Comparison of ENCODE assay signal across 13 cellular contexts in genomic region chr1:151841141-151841540, GRCh38. TPM values are rescaled to one million over a fixed set of nuclear protein-coding genes. Genes with fewer than 3 reads are reported as not detected.
DNase-seq lines count a peak whose midpoint lies in the region; ATAC-seq and TF ChIP-seq lines count a peak whose summit lies in the region.
"Had no signal": no experiment of that assay in that cellular context is flagged by ENCODE, and none has a peak within 500 bp of the region (broad histone marks: within the 10 kb centered on the region; RNA-seq: fewer than 3 reads in every experiment).

No MANE protein-coding gene starts in this region.

- 53 to 60% methylated on average over 2 of the region's 2 CpGs for WGBS in GM23248 (ENCODE audit: low coverage in 1 of 2, low lambda C conversion rate in 2 of 2, missing lambda C conversion rate in 2 of 2), 2 experiments
- WGBS in transverse colon (ENCODE audit: low coverage in 1 of 2), 2 donors = 80 to 100% methylated on average over 1 to 2 of the region's 2 CpGs

- peak; percentile 61 for DNase-seq in GM23248
- peak; percentile 56 for DNase-seq in SW480 (ENCODE audit: low spot score)
- DNase-seq in endothelial cell (ENCODE audit: low spot score) = no peak
- DNase-seq in retinal pigment epithelial cell (ENCODE audit: low read depth) = peak; percentile 95
- no peak for DNase-seq in HT-29 (ENCODE audit: low spot score)
- no peak for DNase-seq in transverse colon
- DNase-seq in activated CD8-positive, alpha-beta T cell treated with anti-CD3 and anti-CD28 coated beads for 36 hours = no peak
- DNase-seq: activated naive CD4-positive, alpha-beta T cell; effector CD4-positive, alpha-beta T cell; Karpas-422; NCI-H226 had no signal

- H3K79me2 ChIP-seq in GM23248 (ENCODE audit: insufficient read depth) = no peaks in the 10 kb centered on the region

- H3K4me3 Mint-ChIP-seq in endothelial cell (ENCODE audit: unreplicated experiment) = peak overlapping the region; percentile 71
- H3K4me3 Mint-ChIP-seq in activated CD8-positive, alpha-beta T cell treated with anti-CD3 and anti-CD28 coated beads for 36 hours = no peak overlapping the region

- H3K9me3 ChIP-seq in GM23248 (ENCODE audit: low read depth) (no peaks in the 10 kb centered on the region), transverse colon (no peaks in the 10 kb centered on the region)

- TF ChIP-seq EP300 in transverse colon (IDR thresholded peaks at IDR 0.05; ENCODE audit: low read depth) = no peak

- H3K9me2 ChIP-seq in GM23248 (ENCODE audit: insufficient read depth) = no peaks in the 10 kb centered on the region

- in situ Hi-C loops in GM23248 (cut with MboI) = no loop called here
- in situ Hi-C loops in transverse colon (cut with MboI; ENCODE audit: low pct_ligation_motif_present in 1 of 4, low pct_unique_long_range_greater_than_20kb in 1 of 4, low sequenced_read_pairs in 3 of 4) = no loop called here

- H3K4me3 ChIP-seq in GM23248 (no peak overlapping the region), retinal pigment epithelial cell (ENCODE audit: low read length) (no peak overlapping the region), transverse colon (no peak overlapping the region)

- no peaks in the 10 kb centered on the region for H3K9me3 Mint-ChIP-seq in endothelial cell (ENCODE audit: unreplicated experiment)
- no peaks in the 10 kb centered on the region for H3K9me3 Mint-ChIP-seq in activated CD8-positive, alpha-beta T cell treated with anti-CD3 and anti-CD28 coated beads for 36 hours

- intact Hi-C loops in transverse colon (cut with DNase I; ENCODE audit: low total_unique reads) = no loop called here
- intact Hi-C loops in activated CD8-positive, alpha-beta T cell treated with anti-CD3 and anti-CD28 coated beads for 36 hours (cut with micrococcal nuclease) = no loop called here

- H3K27me3 ChIP-seq in GM23248 (replicated peaks; ENCODE audit: insufficient read depth) (peaks cover 21% of the 10 kb centered on the region), transverse colon (peaks cover 47% of the 10 kb centered on the region)

- POLR2A ChIA-PET in activated CD8-positive, alpha-beta T cell treated with anti-CD3 and anti-CD28 coated beads for 36 hours (lab: Charles Lee) = interaction anchor here (0.6 to 2.9 kb wide), 5 partner anchors 11 to 118 kb away, joined by 3 to 9 read pairs (median 3); partner anchors contain the start of gene MRPL9

- H3K4me1 Mint-ChIP-seq in endothelial cell (ENCODE audit: unreplicated experiment) = peaks cover 53% of the 10 kb centered on the region
- H3K4me1 Mint-ChIP-seq in activated CD8-positive, alpha-beta T cell treated with anti-CD3 and anti-CD28 coated beads for 36 hours (ENCODE audit: low read depth) = peaks cover 32% of the 10 kb centered on the region

- TF ChIP-seq CTCF in endothelial cell (IDR thresholded peaks at IDR 0.05; ENCODE audit: unreplicated experiment) (no peak), retinal pigment epithelial cell (conservative IDR thresholded peaks at IDR 0.05; ENCODE audit: low read depth, low read length) (no peak), transverse colon (IDR thresholded peaks at IDR 0.05) (no peak)
- TF ChIP-seq CTCF in activated CD8-positive, alpha-beta T cell treated with anti-CD3 and anti-CD28 coated beads for 36 hours (IDR thresholded peaks at IDR 0.05) = no peak

- H3K36me3 ChIP-seq in GM23248 (ENCODE audit: low read depth) (no peaks in the 10 kb centered on the region), transverse colon (no peaks in the 10 kb centered on the region)

- H2AFZ ChIP-seq in GM23248 = no peak overlapping the region

- no peaks in the 10 kb centered on the region for H4K20me1 ChIP-seq in GM23248 (ENCODE audit: insufficient read depth)

- H3K27me3 Mint-ChIP-seq in endothelial cell (ENCODE audit: unreplicated experiment) = peaks cover 17% of the 10 kb centered on the region
- H3K27me3 Mint-ChIP-seq in activated CD8-positive, alpha-beta T cell treated with anti-CD3 and anti-CD28 coated beads for 36 hours = no peaks in the 10 kb centered on the region

- ATAC-seq in esophagus mucosa = no peak
- ATAC-seq in activated CD8-positive, alpha-beta T cell treated with anti-CD3 and anti-CD28 coated beads for 36 hours = no peak
- ATAC-seq: Right ventricle myocardium inferior had no signal

- H3K27ac ChIP-seq in GM23248 (no peak overlapping the region), transverse colon (peak overlapping the region in 2 of 4 donors; percentile 88 to 90)

- H3K36me3 Mint-ChIP-seq in endothelial cell (ENCODE audit: low read depth, unreplicated experiment) = peaks cover 20% of the 10 kb centered on the region
- H3K36me3 Mint-ChIP-seq in activated CD8-positive, alpha-beta T cell treated with anti-CD3 and anti-CD28 coated beads for 36 hours (ENCODE audit: low read depth) = peaks cover 21% of the 10 kb centered on the region

- H3K9ac ChIP-seq in GM23248 = no peak overlapping the region

- peak overlapping the region; percentile 15 for H3K27ac Mint-ChIP-seq in endothelial cell (ENCODE audit: unreplicated experiment)
- H3K27ac Mint-ChIP-seq in activated CD8-positive, alpha-beta T cell treated with anti-CD3 and anti-CD28 coated beads for 36 hours = no peak overlapping the region

- no peak overlapping the region for H3K4me2 ChIP-seq in GM23248 (ENCODE audit: unreplicated experiment)

- CTCF ChIA-PET in activated CD8-positive, alpha-beta T cell treated with anti-CD3 and anti-CD28 coated beads for 36 hours (lab: Charles Lee) = interaction anchor here (1.0 kb wide), 1 partner anchor 7 kb away, joined by 4 read pairs; no protein-coding TSS in a partner anchor

- no peak for TF ChIP-seq POLR2A in transverse colon (IDR thresholded peaks at IDR 0.05)

- H3K4me1 ChIP-seq in GM23248 (ENCODE audit: insufficient read depth) = no peaks in the 10 kb centered on the region
- peaks cover 3 to 39% (median 26%) of the 10 kb centered on the region in 4 donors for H3K4me1 ChIP-seq in transverse colon

- peaks cover 11% of the 10 kb centered on the region; the same call in 1 of the 2 replicates for H3F3A ChIP-seq in GM23248 (ENCODE audit: insufficient read depth)

RNA-seq across cellular contexts. Expression of gene C2CD4D, which starts 1.5 kb away (rescaled TPM):
- 0.13 TPM in 1 of 2 replicates, not detected in the other for total RNA-seq in GM23248 (2014; rRNA removed; shearing (Covaris generic))
- 0.14 and 0.16 TPM in 2 replicates for polyA plus RNA-seq in GM23248 (2016; fragmentation: Nextera tagmentation; extraction: Ambion mirVana)
- total RNA-seq in endothelial cell (ENCODE audit: unreplicated experiment) = 0.95 TPM
- 3.5 and 5.2 TPM in 2 replicates for total RNA-seq in HT-29 (2014; rRNA removed; shearing (Covaris generic))
- not detected for total RNA-seq in transverse colon
- 0.24 TPM for total RNA-seq in esophagus mucosa
- 1 to 10 TPM; 1.3 to 1.6 TPM for total RNA-seq in activated CD8-positive, alpha-beta T cell treated with anti-CD3 and anti-CD28 coated beads for 36 hours
- total RNA-seq: Right ventricle myocardium inferior had no signal

RNA-seq across cellular contexts. Expression of gene RORC, which starts 9.5 kb away (rescaled TPM):
- not detected in 2 replicates for total RNA-seq in GM23248 (2014; rRNA removed; shearing (Covaris generic))
- not detected in 2 replicates for polyA plus RNA-seq in GM23248 (2016; fragmentation: Nextera tagmentation; extraction: Ambion mirVana)
- 1.0 TPM for total RNA-seq in endothelial cell (ENCODE audit: unreplicated experiment)
- 0.33 and 1.1 TPM in 2 replicates for total RNA-seq in HT-29 (2014; rRNA removed; shearing (Covaris generic))
- total RNA-seq in transverse colon = 10 to 100 TPM in 3 of 4 donors, 1 to 10 TPM in 1; 3.4 to 34.3 (median 32.0) TPM
- total RNA-seq in esophagus mucosa = 1.2 TPM
- total RNA-seq in activated CD8-positive, alpha-beta T cell treated with anti-CD3 and anti-CD28 coated beads for 36 hours = 1 to 10 TPM; 1.3 to 1.5 TPM

RNA-seq across cellular contexts. Expression of gene THEM5, which starts 12.4 kb away (rescaled TPM):
- total RNA-seq in GM23248 (2014; rRNA removed; shearing (Covaris generic)) = not detected in 2 replicates
- not detected in 2 replicates for polyA plus RNA-seq in GM23248 (2016; fragmentation: Nextera tagmentation; extraction: Ambion mirVana)
- total RNA-seq in endothelial cell (ENCODE audit: unreplicated experiment) (not detected), transverse colon (not detected), esophagus mucosa (0.32 TPM)
- not detected in 2 replicates for total RNA-seq in HT-29 (2014; rRNA removed; shearing (Covaris generic))
- total RNA-seq in activated CD8-positive, alpha-beta T cell treated with anti-CD3 and anti-CD28 coated beads for 36 hours = not detected
- total RNA-seq: Right ventricle myocardium inferior had no signal

RNA-seq across cellular contexts. Expression of gene LINGO4, which starts 35.9 kb away (rescaled TPM):
- not detected in 2 replicates for total RNA-seq in GM23248 (2014; rRNA removed; shearing (Covaris generic))
- polyA plus RNA-seq in GM23248 (2016; fragmentation: Nextera tagmentation; extraction: Ambion mirVana) = not detected in 2 replicates
- total RNA-seq in endothelial cell (ENCODE audit: unreplicated experiment) = 0.13 TPM
- total RNA-seq in HT-29 (2014; rRNA removed; shearing (Covaris generic)) = not detected in 2 replicates
- total RNA-seq in transverse colon = under 1 TPM in 2 of 4 donors, not detected in 2; 0.14 to 0.48 TPM
- total RNA-seq in esophagus mucosa = not detected
- not detected for total RNA-seq in activated CD8-positive, alpha-beta T cell treated with anti-CD3 and anti-CD28 coated beads for 36 hours

RNA-seq across cellular contexts. Expression of gene TDRKH, which starts 50.8 kb away (rescaled TPM):
- total RNA-seq in GM23248 (2014; rRNA removed; shearing (Covaris generic)) = 0.38 and 3.6 TPM in 2 replicates
- polyA plus RNA-seq in GM23248 (2016; fragmentation: Nextera tagmentation; extraction: Ambion mirVana) = 1.9 and 2.2 TPM in 2 replicates
- total RNA-seq in endothelial cell (ENCODE audit: unreplicated experiment) (27.2 TPM), transverse colon (1 to 10 TPM in 3 of 4 donors, under 1 TPM in 1; 0.80 to 5.4 (median 4.0) TPM), esophagus mucosa (2.2 TPM)
- 6.8 and 9.3 TPM in 2 replicates for total RNA-seq in HT-29 (2014; rRNA removed; shearing (Covaris generic))
- 10 to 100 TPM in 1 of 2 experiments, 1 to 10 TPM in 1; 9.7 to 10.5 TPM for total RNA-seq in activated CD8-positive, alpha-beta T cell treated with anti-CD3 and anti-CD28 coated beads for 36 hours

Comparison
In these comparisons a context has a peak if more than half of its experiments do, and no peak if none do; other contexts are left out.
1. DNase-seq: peak in GM23248 (single experiment), SW480 (single experiment) and retinal pigment epithelial cell (single experiment); none in endothelial cell (single experiment), HT-29 (single experiment), transverse colon (single experiment) and activated CD8-positive, alpha-beta T cell treated with anti-CD3 and anti-CD28 coated beads for 36 hours (single experiment).